9 cellular contexts compared by ENCODE assay signal in genomic region chr20:25195014-25195961, GRCh38. TPM values are rescaled to one million over a fixed set of nuclear protein-coding genes. Genes with fewer than 3 reads are reported as not detected.
DNase-seq lines count a peak whose midpoint lies in the region; ATAC-seq, FAIRE-seq and TF ChIP-seq lines count a peak whose summit lies in the region.
"Had no signal": no experiment of that assay in that cellular context is flagged by ENCODE, and none has a peak within 500 bp of the region (broad histone marks: within the 10 kb centered on the region; RNA-seq: fewer than 3 reads in every experiment).

Gene ENTPD6, plus strand, starts transcription at chr20:25195712. Its CDS starts 10,825 bp downstream, at chr20:25206537.

- peak within 1 kb of the TSS; percentile 60 for H3K27ac ChIP-seq in keratinocyte (ENCODE audit: control insufficient read depth, insufficient read depth, low read length)

- FAIRE-seq in keratinocyte (lab: Jason Lieb, UNC), result no peak
- FAIRE-seq: TTC549 had no signal

- H3K9ac ChIP-seq in keratinocyte (ENCODE audit: control insufficient read depth, extremely low read depth, insufficient read depth, low read length), result peak within 1 kb of the TSS; percentile 87

- H3K79me2 ChIP-seq in keratinocyte (ENCODE audit: control insufficient read depth, insufficient read depth, low read length), result peaks cover 34% of the 10 kb centered on the region

- peak within 1 kb of the TSS; percentile 97 for H3K4me3 ChIP-seq in AG09309 (ENCODE audit: control insufficient read depth, low read depth, low read length)
- H3K4me3 ChIP-seq in keratinocyte (ENCODE audit: control insufficient read depth in 2 of 3, extremely low read depth in 1 of 3, insufficient read depth in 2 of 3, low read depth in 1 of 3, low read length in 3 of 3), result peak within 1 kb of the TSS; percentile 81 to 92 (median 92)

- TF ChIP-seq POLR2A in GM18951 (IDR thresholded peaks at IDR 0.05; ENCODE audit: extremely low read depth, insufficient read depth, insufficient read length), result peak; percentile 78

- no peaks in the 10 kb centered on the region for H3K9me1 ChIP-seq in keratinocyte (ENCODE audit: control insufficient read depth, extremely low read depth, insufficient read depth, low read length)

- in situ Hi-C loops in GM18951 (cut with MboI; ENCODE audit: low sequenced_read_pairs, unreplicated experiment), result loop anchor here (25.0 kb wide), 1 partner anchor 208 kb away; the partner anchor contains the start of gene APMAP

- H4K20me1 ChIP-seq in keratinocyte (ENCODE audit: control insufficient read depth, extremely low read depth, insufficient read depth, low read length), result no peaks in the 10 kb centered on the region

- H3K36me3 ChIP-seq in keratinocyte (ENCODE audit: control insufficient read depth in 2 of 2, extremely low read depth in 1 of 2, insufficient read depth in 2 of 2, low read length in 2 of 2), result peaks cover 1 to 9% of the 10 kb centered on the region in 2 experiments

- dilution Hi-C loops in keratinocyte (cut with MboI; ENCODE audit: extremely low pct_ligation_motif_present, low sequenced_read_pairs), result no loop called here

- DNase-seq in AG09309 (ENCODE audit: low read depth) (no peak), NCI-H226 (peak; percentile 75), keratinocyte (ENCODE audit: low read depth, low spot score) (peak; percentile 28)
- peak; percentile 84 for DNase-seq in activated CD4-positive, CD25-positive, alpha-beta regulatory T cell treated with anti-CD3 and anti-CD28 coated beads, Interleukin-2, amount 50 U/mL, for 16 hours (ENCODE audit: low read depth, low spot score)
- DNase-seq in central memory CD4-positive, alpha-beta T cell, result peak; percentile 92
- DNase-seq in stimulated activated CD4-positive, alpha-beta T cell treated with anti-CD3 and anti-CD28 coated beads, Interleukin-12 subunit alpha, Interleukin-12 subunit beta, amount 100 ng/mL, for 48 hours (ENCODE audit: low read depth in 2 of 3, low spot score in 1 of 3), result peak; percentile 78 to 87 (median 85)

- peak within 1 kb of the TSS; percentile 91 for H3K4me2 ChIP-seq in keratinocyte (ENCODE audit: control insufficient read depth, extremely low read depth, insufficient read depth, low read depth, low read length)

- H3K27me3 ChIP-seq in keratinocyte (ENCODE audit: control insufficient read depth, extremely low read depth, insufficient read depth, low read length), result no peaks in the 10 kb centered on the region

- no peaks in the 10 kb centered on the region for H3K9me3 ChIP-seq in keratinocyte (ENCODE audit: control insufficient read depth, low read depth, low read length)

- ATAC-seq in HG03175 (IDR thresholded peaks at IDR 0.05; ENCODE audit: unreplicated experiment), result peak; percentile 79

- peak within 1 kb of the TSS; percentile 82 for H2AFZ ChIP-seq in keratinocyte (ENCODE audit: control insufficient read depth, low read length)

- peaks cover 19% of the 10 kb centered on the region for H3K4me1 ChIP-seq in keratinocyte (ENCODE audit: control insufficient read depth, extremely low read depth, insufficient read depth, low read length)

- TF ChIP-seq CTCF in AG09309 (IDR thresholded peaks at IDR 0.05; ENCODE audit: control insufficient read depth, insufficient read depth, low read depth, low read length, missing control alignments) (peak; percentile 15), keratinocyte (optimal IDR thresholded peaks at IDR 0.05 in 1 of 3, IDR thresholded peaks at IDR 0.05 in 1 of 3, conservative IDR thresholded peaks at IDR 0.05 in 1 of 3; ENCODE audit: extremely low read depth in 1 of 3, insufficient read depth in 2 of 3, low read length in 3 of 3) (no peak)

RNA-seq across cellular contexts. Expression of gene ENTPD6, which starts in this region (rescaled TPM):
- polyA plus RNA-seq in keratinocyte, result 57.8 to 62.0 TPM (median 58.0 TPM) in 3 replicates
- 21.1 TPM for polyA plus RNA-seq in keratinocyte (2011; ENCODE audit: low read depth)
- 34.1 and 47.9 TPM in 2 replicates for polyA plus RNA-seq in keratinocyte (2011; cell fraction: cytosol; rRNA removed)
- polyA plus RNA-seq in keratinocyte (2011; cell fraction: nucleus; rRNA removed), result 110 and 122 TPM in 2 replicates
- 45.3 and 56.1 TPM in 2 replicates for polyA plus RNA-seq in keratinocyte (2012; ENCODE audit: low replicate concordance)
- 55.2 to 77.9 TPM (median 63.6 TPM) in 3 replicates for polyA minus RNA-seq in keratinocyte
- 44.1 TPM for polyA minus RNA-seq in keratinocyte (2011; cell fraction: cytosol; rRNA and poly(A)+ RNA removed)
- 48.5 and 57.2 TPM in 2 replicates for polyA minus RNA-seq in keratinocyte (2011; cell fraction: nucleus; rRNA and poly(A)+ RNA removed)
